In the genomic region with DNA sequence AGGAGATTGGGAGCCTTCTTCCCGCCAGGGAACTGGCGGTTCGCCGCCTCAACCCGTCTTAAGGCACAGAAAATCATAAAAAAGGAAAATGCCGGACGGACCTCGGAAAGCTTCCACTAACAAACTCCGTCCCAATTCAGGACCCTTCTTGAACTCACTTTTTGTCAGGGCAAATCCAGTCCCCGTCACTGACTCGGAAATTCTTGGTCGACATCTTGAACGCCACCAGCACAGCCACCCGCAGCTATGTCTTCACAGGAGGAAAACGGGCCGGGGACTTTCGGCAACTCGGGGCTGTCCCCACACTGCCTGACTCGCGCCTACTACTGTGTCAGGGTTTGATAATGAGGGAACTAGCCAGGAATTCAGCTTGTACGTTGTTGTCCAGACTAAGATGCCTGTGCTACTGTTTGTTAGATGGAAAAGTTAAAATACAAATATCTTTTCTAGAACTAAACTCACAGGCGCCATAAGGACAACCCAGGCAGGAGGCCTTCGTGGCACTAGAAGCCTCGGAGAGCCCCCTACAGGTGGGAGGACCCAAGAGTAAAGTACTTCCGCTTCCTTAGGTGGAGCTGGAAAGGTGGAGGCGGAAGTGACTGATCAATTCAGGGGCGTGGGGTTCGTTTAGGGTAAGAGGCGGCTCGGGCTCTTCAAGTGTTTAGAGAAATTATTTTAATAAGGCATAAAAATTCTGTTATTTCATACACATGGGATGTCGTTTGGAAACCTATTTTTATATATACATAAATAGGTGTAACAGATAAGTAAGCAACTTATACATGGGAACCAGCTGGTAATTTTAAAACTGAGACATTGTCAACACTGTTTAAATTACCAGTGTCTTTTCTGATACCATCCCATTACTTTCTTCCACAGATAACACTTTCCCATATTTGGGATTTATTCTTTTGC, we compare ENCODE assay signal across 1 cellular context.
TF ChIP-seq lines count a peak whose summit lies in the region.

A gene with protein sequence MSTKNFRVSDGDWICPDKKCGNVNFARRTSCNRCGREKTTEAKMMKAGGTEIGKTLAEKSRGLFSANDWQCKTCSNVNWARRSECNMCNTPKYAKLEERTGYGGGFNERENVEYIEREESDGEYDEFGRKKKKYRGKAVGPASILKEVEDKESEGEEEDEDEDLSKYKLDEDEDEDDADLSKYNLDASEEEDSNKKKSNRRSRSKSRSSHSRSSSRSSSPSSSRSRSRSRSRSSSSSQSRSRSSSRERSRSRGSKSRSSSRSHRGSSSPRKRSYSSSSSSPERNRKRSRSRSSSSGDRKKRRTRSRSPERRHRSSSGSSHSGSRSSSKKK (minus strand): TSS at position 254 of the 915 bp plus-strand sequence. CDS start 40 bp downstream, at position 214.

TF ChIP-seq in H1, 55 proteins besides CTCF, POLR2A, EP300 and RAD21:
- peak; percentile 88 for TF ChIP-seq POLR2AphosphoS5 (IDR thresholded peaks at IDR 0.05; ENCODE audit: low read depth, low read length)
- peak; percentile 81 for TF ChIP-seq ASH2L (IDR thresholded peaks at IDR 0.05; ENCODE audit: low read length)
- no peak for TF ChIP-seq JUND (IDR thresholded peaks at IDR 0.05; ENCODE audit: low read length)
- peak; percentile 43 to 51; a peak in 1 of 4 replicates for TF ChIP-seq HDAC2 (IDR thresholded peaks at IDR 0.05; ENCODE audit: borderline replicate concordance in 1 of 2, low read depth in 2 of 2, low read length in 2 of 2)
- no peak for TF ChIP-seq KDM5A (IDR thresholded peaks at IDR 0.05; ENCODE audit: low read length)
- no peak for TF ChIP-seq CBX8 (IDR thresholded peaks at IDR 0.05; ENCODE audit: borderline replicate concordance, low read depth, low read length)
- TF ChIP-seq YY1 (IDR thresholded peaks at IDR 0.05; ENCODE audit: low read depth, low read length), result 0 out of 2 replicates have a peak, but pooled peaks have one; percentile 69
- TF ChIP-seq SP2 (IDR thresholded peaks at IDR 0.05; ENCODE audit: low read length), result peak; percentile 36; the same call in 1 of the 2 replicates
- no peak for TF ChIP-seq GTF2F1 (IDR thresholded peaks at IDR 0.05; ENCODE audit: borderline replicate concordance, low read depth, low read length)
- TF ChIP-seq PHF8 (conservative IDR thresholded peaks at IDR 0.05; ENCODE audit: low read depth, low read length), result peak; percentile 87
- TF ChIP-seq CTBP2 (IDR thresholded peaks at IDR 0.05; ENCODE audit: borderline replicate concordance, insufficient read depth, insufficient read length, low read length), result no peak
- TF ChIP-seq, protein P1, sequence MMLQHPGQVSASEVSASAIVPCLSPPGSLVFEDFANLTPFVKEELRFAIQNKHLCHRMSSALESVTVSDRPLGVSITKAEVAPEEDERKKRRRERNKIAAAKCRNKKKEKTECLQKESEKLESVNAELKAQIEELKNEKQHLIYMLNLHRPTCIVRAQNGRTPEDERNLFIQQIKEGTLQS (IDR thresholded peaks at IDR 0.05; ENCODE audit: insufficient read depth, low read depth, low read length), result peak; percentile 8; the same call in 1 of the 2 replicates
- TF ChIP-seq RBBP5 (IDR thresholded peaks at IDR 0.05; ENCODE audit: borderline replicate concordance, low read depth, low read length), result peak; percentile 81; the same call in 1 of the 2 replicates
- TF ChIP-seq SUZ12 (IDR thresholded peaks at IDR 0.05; ENCODE audit: low read length), result no peak
- no peak for TF ChIP-seq TEAD4 (IDR thresholded peaks at IDR 0.05; ENCODE audit: low read depth, low read length)
- TF ChIP-seq TBP (IDR thresholded peaks at IDR 0.05; ENCODE audit: low read depth, low read length), result peak; percentile 88
- TF ChIP-seq, protein P2, sequence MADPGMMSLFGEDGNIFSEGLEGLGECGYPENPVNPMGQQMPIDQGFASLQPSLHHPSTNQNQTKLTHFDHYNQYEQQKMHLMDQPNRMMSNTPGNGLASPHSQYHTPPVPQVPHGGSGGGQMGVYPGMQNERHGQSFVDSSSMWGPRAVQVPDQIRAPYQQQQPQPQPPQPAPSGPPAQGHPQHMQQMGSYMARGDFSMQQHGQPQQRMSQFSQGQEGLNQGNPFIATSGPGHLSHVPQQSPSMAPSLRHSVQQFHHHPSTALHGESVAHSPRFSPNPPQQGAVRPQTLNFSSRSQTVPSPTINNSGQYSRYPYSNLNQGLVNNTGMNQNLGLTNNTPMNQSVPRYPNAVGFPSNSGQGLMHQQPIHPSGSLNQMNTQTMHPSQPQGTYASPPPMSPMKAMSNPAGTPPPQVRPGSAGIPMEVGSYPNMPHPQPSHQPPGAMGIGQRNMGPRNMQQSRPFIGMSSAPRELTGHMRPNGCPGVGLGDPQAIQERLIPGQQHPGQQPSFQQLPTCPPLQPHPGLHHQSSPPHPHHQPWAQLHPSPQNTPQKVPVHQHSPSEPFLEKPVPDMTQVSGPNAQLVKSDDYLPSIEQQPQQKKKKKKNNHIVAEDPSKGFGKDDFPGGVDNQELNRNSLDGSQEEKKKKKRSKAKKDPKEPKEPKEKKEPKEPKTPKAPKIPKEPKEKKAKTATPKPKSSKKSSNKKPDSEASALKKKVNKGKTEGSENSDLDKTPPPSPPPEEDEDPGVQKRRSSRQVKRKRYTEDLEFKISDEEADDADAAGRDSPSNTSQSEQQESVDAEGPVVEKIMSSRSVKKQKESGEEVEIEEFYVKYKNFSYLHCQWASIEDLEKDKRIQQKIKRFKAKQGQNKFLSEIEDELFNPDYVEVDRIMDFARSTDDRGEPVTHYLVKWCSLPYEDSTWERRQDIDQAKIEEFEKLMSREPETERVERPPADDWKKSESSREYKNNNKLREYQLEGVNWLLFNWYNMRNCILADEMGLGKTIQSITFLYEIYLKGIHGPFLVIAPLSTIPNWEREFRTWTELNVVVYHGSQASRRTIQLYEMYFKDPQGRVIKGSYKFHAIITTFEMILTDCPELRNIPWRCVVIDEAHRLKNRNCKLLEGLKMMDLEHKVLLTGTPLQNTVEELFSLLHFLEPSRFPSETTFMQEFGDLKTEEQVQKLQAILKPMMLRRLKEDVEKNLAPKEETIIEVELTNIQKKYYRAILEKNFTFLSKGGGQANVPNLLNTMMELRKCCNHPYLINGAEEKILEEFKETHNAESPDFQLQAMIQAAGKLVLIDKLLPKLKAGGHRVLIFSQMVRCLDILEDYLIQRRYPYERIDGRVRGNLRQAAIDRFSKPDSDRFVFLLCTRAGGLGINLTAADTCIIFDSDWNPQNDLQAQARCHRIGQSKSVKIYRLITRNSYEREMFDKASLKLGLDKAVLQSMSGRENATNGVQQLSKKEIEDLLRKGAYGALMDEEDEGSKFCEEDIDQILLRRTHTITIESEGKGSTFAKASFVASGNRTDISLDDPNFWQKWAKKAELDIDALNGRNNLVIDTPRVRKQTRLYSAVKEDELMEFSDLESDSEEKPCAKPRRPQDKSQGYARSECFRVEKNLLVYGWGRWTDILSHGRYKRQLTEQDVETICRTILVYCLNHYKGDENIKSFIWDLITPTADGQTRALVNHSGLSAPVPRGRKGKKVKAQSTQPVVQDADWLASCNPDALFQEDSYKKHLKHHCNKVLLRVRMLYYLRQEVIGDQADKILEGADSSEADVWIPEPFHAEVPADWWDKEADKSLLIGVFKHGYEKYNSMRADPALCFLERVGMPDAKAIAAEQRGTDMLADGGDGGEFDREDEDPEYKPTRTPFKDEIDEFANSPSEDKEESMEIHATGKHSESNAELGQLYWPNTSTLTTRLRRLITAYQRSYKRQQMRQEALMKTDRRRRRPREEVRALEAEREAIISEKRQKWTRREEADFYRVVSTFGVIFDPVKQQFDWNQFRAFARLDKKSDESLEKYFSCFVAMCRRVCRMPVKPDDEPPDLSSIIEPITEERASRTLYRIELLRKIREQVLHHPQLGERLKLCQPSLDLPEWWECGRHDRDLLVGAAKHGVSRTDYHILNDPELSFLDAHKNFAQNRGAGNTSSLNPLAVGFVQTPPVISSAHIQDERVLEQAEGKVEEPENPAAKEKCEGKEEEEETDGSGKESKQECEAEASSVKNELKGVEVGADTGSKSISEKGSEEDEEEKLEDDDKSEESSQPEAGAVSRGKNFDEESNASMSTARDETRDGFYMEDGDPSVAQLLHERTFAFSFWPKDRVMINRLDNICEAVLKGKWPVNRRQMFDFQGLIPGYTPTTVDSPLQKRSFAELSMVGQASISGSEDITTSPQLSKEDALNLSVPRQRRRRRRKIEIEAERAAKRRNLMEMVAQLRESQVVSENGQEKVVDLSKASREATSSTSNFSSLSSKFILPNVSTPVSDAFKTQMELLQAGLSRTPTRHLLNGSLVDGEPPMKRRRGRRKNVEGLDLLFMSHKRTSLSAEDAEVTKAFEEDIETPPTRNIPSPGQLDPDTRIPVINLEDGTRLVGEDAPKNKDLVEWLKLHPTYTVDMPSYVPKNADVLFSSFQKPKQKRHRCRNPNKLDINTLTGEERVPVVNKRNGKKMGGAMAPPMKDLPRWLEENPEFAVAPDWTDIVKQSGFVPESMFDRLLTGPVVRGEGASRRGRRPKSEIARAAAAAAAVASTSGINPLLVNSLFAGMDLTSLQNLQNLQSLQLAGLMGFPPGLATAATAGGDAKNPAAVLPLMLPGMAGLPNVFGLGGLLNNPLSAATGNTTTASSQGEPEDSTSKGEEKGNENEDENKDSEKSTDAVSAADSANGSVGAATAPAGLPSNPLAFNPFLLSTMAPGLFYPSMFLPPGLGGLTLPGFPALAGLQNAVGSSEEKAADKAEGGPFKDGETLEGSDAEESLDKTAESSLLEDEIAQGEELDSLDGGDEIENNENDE (IDR thresholded peaks at IDR 0.05; ENCODE audit: insufficient replicate concordance, low read length), result no peak
- TF ChIP-seq TAF1 (IDR thresholded peaks at IDR 0.05; ENCODE audit: low read depth, low read length), result peak; percentile 91
- TF ChIP-seq KDM1A (IDR thresholded peaks at IDR 0.05; ENCODE audit: borderline replicate concordance, low read length), result no peak
- TF ChIP-seq RNF2 (IDR thresholded peaks at IDR 0.05; ENCODE audit: borderline replicate concordance, low read depth, low read length, missing control alignments, poor library complexity, severe bottlenecking), result no peak
- peak; percentile 42; the same call in 1 of the 2 replicates for TF ChIP-seq CREB1 (IDR thresholded peaks at IDR 0.05)
- peak; percentile 51 to 56; a peak in 1 of 4 replicates for TF ChIP-seq SIN3A (conservative IDR thresholded peaks at IDR 0.05 in 1 of 2, IDR thresholded peaks at IDR 0.05 in 1 of 2; ENCODE audit: low read depth in 1 of 2, low read length in 2 of 2)
- 0 out of 2 replicates have a peak, but pooled peaks have one; percentile 8 for TF ChIP-seq SP1 (IDR thresholded peaks at IDR 0.05; ENCODE audit: low read depth, low read length)
- TF ChIP-seq BRCA1 (IDR thresholded peaks at IDR 0.05; ENCODE audit: low read depth, low read length), result no peak
- TF ChIP-seq, protein P3, sequence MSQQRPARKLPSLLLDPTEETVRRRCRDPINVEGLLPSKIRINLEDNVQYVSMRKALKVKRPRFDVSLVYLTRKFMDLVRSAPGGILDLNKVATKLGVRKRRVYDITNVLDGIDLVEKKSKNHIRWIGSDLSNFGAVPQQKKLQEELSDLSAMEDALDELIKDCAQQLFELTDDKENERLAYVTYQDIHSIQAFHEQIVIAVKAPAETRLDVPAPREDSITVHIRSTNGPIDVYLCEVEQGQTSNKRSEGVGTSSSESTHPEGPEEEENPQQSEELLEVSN (IDR thresholded peaks at IDR 0.05), result no peak
- no peak for TF ChIP-seq SRF (IDR thresholded peaks at IDR 0.05; ENCODE audit: low read depth, low read length)
- no peak for TF ChIP-seq SIX5 (IDR thresholded peaks at IDR 0.05; ENCODE audit: low read depth, low read length)
- TF ChIP-seq, protein P4, sequence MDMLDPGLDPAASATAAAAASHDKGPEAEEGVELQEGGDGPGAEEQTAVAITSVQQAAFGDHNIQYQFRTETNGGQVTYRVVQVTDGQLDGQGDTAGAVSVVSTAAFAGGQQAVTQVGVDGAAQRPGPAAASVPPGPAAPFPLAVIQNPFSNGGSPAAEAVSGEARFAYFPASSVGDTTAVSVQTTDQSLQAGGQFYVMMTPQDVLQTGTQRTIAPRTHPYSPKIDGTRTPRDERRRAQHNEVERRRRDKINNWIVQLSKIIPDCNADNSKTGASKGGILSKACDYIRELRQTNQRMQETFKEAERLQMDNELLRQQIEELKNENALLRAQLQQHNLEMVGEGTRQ (IDR thresholded peaks at IDR 0.05; ENCODE audit: low read length), result no peak
- TF ChIP-seq GABPA (IDR thresholded peaks at IDR 0.05; ENCODE audit: borderline replicate concordance, insufficient read depth, low read length), result 0 out of 2 replicates have a peak, but pooled peaks have one; percentile 64
- TF ChIP-seq TAF7 (optimal IDR thresholded peaks at IDR 0.05; ENCODE audit: borderline replicate concordance, low read depth, low read length), result peak; percentile 90
- TF ChIP-seq RXRA (IDR thresholded peaks at IDR 0.05; ENCODE audit: insufficient read depth, low read depth, low read length), result 0 out of 2 replicates have a peak, but pooled peaks have one; percentile 7
- TF ChIP-seq SIRT6 (IDR thresholded peaks at IDR 0.05; ENCODE audit: low read length), result no peak
- no peak for TF ChIP-seq CHD2 (IDR thresholded peaks at IDR 0.05; ENCODE audit: low read length)
- TF ChIP-seq NRF1 (IDR thresholded peaks at IDR 0.05; ENCODE audit: low read depth, low read length), result no peak
- no peak for TF ChIP-seq TCF12 (IDR thresholded peaks at IDR 0.05; ENCODE audit: low read depth, low read length)
- TF ChIP-seq ZNF274 (IDR thresholded peaks at IDR 0.05; ENCODE audit: borderline replicate concordance, extremely low read depth, low read length), result no peak
- TF ChIP-seq KDM4A (IDR thresholded peaks at IDR 0.05; ENCODE audit: low read depth, low read length, severe bottlenecking), result peak; percentile 40
- TF ChIP-seq, protein P5, sequence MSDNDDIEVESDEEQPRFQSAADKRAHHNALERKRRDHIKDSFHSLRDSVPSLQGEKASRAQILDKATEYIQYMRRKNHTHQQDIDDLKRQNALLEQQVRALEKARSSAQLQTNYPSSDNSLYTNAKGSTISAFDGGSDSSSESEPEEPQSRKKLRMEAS (IDR thresholded peaks at IDR 0.05), result 0 out of 2 replicates have a peak, but pooled peaks have one; percentile 8
- peak; percentile 99 for TF ChIP-seq SP4 (IDR thresholded peaks at IDR 0.05; ENCODE audit: low read length)
- no peak for TF ChIP-seq BACH1 (IDR thresholded peaks at IDR 0.05; ENCODE audit: low read length)
- no peak for TF ChIP-seq EZH2 (IDR thresholded peaks at IDR 0.05; ENCODE audit: low read depth, low read length, severe bottlenecking)
- TF ChIP-seq EGR1 (IDR thresholded peaks at IDR 0.05; ENCODE audit: borderline replicate concordance, low read depth, low read length), result peak; percentile 91
